In genomic region chr14:101056446-101056845, GRCh38 we compare ENCODE assay signal across 24 cellular contexts.
DNase-seq lines count a peak whose midpoint lies in the region; ATAC-seq, FAIRE-seq and TF ChIP-seq lines count a peak whose summit lies in the region.
"Had no signal": no experiment of that assay in that cellular context is flagged by ENCODE, and none has a peak within 500 bp of the region (broad histone marks: within the 10 kb centered on the region; RNA-seq: fewer than 3 reads in every experiment).

No MANE protein-coding gene starts in this region.

- H3K4me3 ChIP-seq in astrocyte (ENCODE audit: insufficient read depth, low read depth, low read length): no peak overlapping the region
- H3K4me3 ChIP-seq: A549, Peyer's patch had no signal

- H3K36me3 ChIP-seq in astrocyte (ENCODE audit: insufficient read depth, low read length): peaks cover 52% of the 10 kb centered on the region
- H3K36me3 ChIP-seq: Peyer's patch had no signal

- H2BK12ac ChIP-seq in H9 (ENCODE audit: insufficient read length, low read depth, low read length): no peak overlapping the region

- peaks cover 0 to 3% (median 0%) of the 10 kb centered on the region in 3 experiments; a peak in 3 of 7 replicates for H3K36me3 Mint-ChIP-seq in H9 (ENCODE audit: insufficient read depth in 1 of 3, low read depth in 3 of 3)
- H3K36me3 Mint-ChIP-seq in astrocyte (ENCODE audit: low read depth, unreplicated experiment): peaks cover 65% of the 10 kb centered on the region
- H3K36me3 Mint-ChIP-seq: CD4-positive, alpha-beta memory T cell had no signal

- no peak overlapping the region for H2BK5ac ChIP-seq in H9 (ENCODE audit: insufficient read length, low read length)

- no peak overlapping the region for H2AK5ac ChIP-seq in H9 (ENCODE audit: insufficient read length, low read length)

- H3K27ac Mint-ChIP-seq in H9 (no peak overlapping the region), astrocyte (ENCODE audit: unreplicated experiment) (no peak overlapping the region)
- H3K27ac Mint-ChIP-seq: CD4-positive, alpha-beta memory T cell had no signal

- no peaks in the 10 kb centered on the region for H3K79me1 ChIP-seq in H9 (ENCODE audit: insufficient read depth, low read depth, low read length, poor library complexity, severe bottlenecking)

- peaks cover 18 to 19% of the 10 kb centered on the region in 2 experiments for H3K9me3 Mint-ChIP-seq in H9
- peaks cover 15% of the 10 kb centered on the region for H3K9me3 Mint-ChIP-seq in astrocyte (ENCODE audit: unreplicated experiment)

- no peak overlapping the region for H3K27ac ChIP-seq in H9 (ENCODE audit: insufficient read length, low read depth, low read length)
- H3K27ac ChIP-seq in astrocyte (ENCODE audit: low read depth, low read length): no peak overlapping the region
- H3K27ac ChIP-seq: A549, HL-60, Peyer's patch had no signal

- H2AFZ ChIP-seq in H9 (ENCODE audit: low read length) (no peak overlapping the region), astrocyte (ENCODE audit: low read depth, low read length) (no peak overlapping the region)

- H3K27me3 ChIP-seq in H9 (ENCODE audit: insufficient read depth, low read length): no peaks in the 10 kb centered on the region
- no peaks in the 10 kb centered on the region for H3K27me3 ChIP-seq in astrocyte (ENCODE audit: insufficient read depth, low read length)
- H3K27me3 ChIP-seq: Peyer's patch had no signal

- H4K91ac ChIP-seq in H9 (ENCODE audit: insufficient read length, low read depth, low read length): no peak overlapping the region

- H3K23ac ChIP-seq in H9 (ENCODE audit: insufficient read length, low read depth, low read length): no peak overlapping the region

- H3K18ac ChIP-seq in H9 (ENCODE audit: insufficient read length, low read depth, low read length): no peak overlapping the region

- no peak overlapping the region for H3K14ac ChIP-seq in H9 (ENCODE audit: insufficient read depth, low read length)

- H4K20me1 ChIP-seq in H9 (ENCODE audit: control insufficient read depth, insufficient read depth, insufficient read length) (no peaks in the 10 kb centered on the region), astrocyte (ENCODE audit: insufficient read depth, low read length) (peaks cover 81% of the 10 kb centered on the region)

- no peak for TF ChIP-seq CTCF in H9 (conservative IDR thresholded peaks at IDR 0.05)
- TF ChIP-seq CTCF in astrocyte (IDR thresholded peaks at IDR 0.05; ENCODE audit: insufficient read depth, low read depth, low read length): no peak

- H3K79me2 ChIP-seq in H9 (ENCODE audit: insufficient read depth, low read length) (no peaks in the 10 kb centered on the region), astrocyte (ENCODE audit: insufficient read depth, low read length) (peaks cover 6% of the 10 kb centered on the region)

- WGBS in H9 (ENCODE audit: extremely low coverage, insufficient read length, low lambda C conversion rate): no CpG with 5 or more reads among the region's 2 CpGs

- H3K9ac ChIP-seq in H9 (ENCODE audit: extremely low read depth, insufficient read length, low read length) (no peak overlapping the region), astrocyte (ENCODE audit: low read length) (no peak overlapping the region)
- H3K9ac ChIP-seq: SK-N-SH had no signal

- peak overlapping the region; percentile 18 for H3K56ac ChIP-seq in H9 (ENCODE audit: insufficient read length, low read depth, low read length)

- no peak for ATAC-seq in Right ventricle myocardium inferior
- ATAC-seq: A549 had no signal

- intact Hi-C loops in Right ventricle myocardium inferior (cut with DNase I): no loop called here

- no peak overlapping the region for H2BK120ac ChIP-seq in H9 (ENCODE audit: low read depth, low read length, poor library complexity, severe bottlenecking)

- H3K27me3 Mint-ChIP-seq in H9 (ENCODE audit: low read depth): peaks cover 11% of the 10 kb centered on the region
- H3K27me3 Mint-ChIP-seq in astrocyte (ENCODE audit: low read depth, unreplicated experiment): peaks cover 2% of the 10 kb centered on the region

- H4K5ac ChIP-seq in H9 (ENCODE audit: insufficient read length, low read depth, low read length): no peak overlapping the region

- H3K4me1 Mint-ChIP-seq in H9 (no peaks in the 10 kb centered on the region), astrocyte (ENCODE audit: low read depth, unreplicated experiment) (peaks cover 9% of the 10 kb centered on the region)
- H3K4me1 Mint-ChIP-seq: CD4-positive, alpha-beta memory T cell had no signal

- H3K4me1 ChIP-seq in H9 (ENCODE audit: insufficient read depth, low read length) (no peaks in the 10 kb centered on the region), astrocyte (ENCODE audit: insufficient read depth, low read length) (peaks cover 35% of the 10 kb centered on the region)
- H3K4me1 ChIP-seq: A549, Caco-2, Peyer's patch had no signal

- H2BK15ac ChIP-seq in H9 (ENCODE audit: low read depth, low read length): no peak overlapping the region

- no peak overlapping the region for H3T11ph ChIP-seq in H9 (ENCODE audit: low read length)

- H3K4ac ChIP-seq in H9 (ENCODE audit: low read depth, low read length): no peak overlapping the region

- no peak overlapping the region for H2BK20ac ChIP-seq in H9 (ENCODE audit: low read depth, low read length, poor library complexity, severe bottlenecking)

- no peak for FAIRE-seq in astrocyte (lab: Jason Lieb, UNC)
- no peak for FAIRE-seq in RCC 7860 (lab: Jason Lieb, UNC)
- FAIRE-seq: A549, GM12892, GM19239 had no signal

- H3K23me2 ChIP-seq in H9 (ENCODE audit: insufficient read length, low read depth, low read length, poor library complexity, severe bottlenecking): no peaks in the 10 kb centered on the region

- H4K8ac ChIP-seq in H9 (replicated peaks; ENCODE audit: insufficient read length, low read depth, low read length): no peak overlapping the region

- H3K4me3 Mint-ChIP-seq in H9 (no peak overlapping the region), astrocyte (ENCODE audit: unreplicated experiment) (no peak overlapping the region)
- H3K4me3 Mint-ChIP-seq: CD4-positive, alpha-beta memory T cell had no signal

- H3K4me2 ChIP-seq in H9 (ENCODE audit: insufficient read depth, insufficient read length, low read length): no peak overlapping the region
- peak overlapping the region; percentile 8 for H3K4me2 ChIP-seq in astrocyte (ENCODE audit: low read length)
- H3K4me2 ChIP-seq: A549, SK-N-SH had no signal

- DNase-seq in H9: no peak
- DNase-seq in astrocyte (ENCODE audit: low read depth): no peak
- peak; percentile 37 for DNase-seq in iris pigment epithelial cell (ENCODE audit: low read depth)
- no peak for DNase-seq in NOMO-1 (lab: John Stamatoyannopoulos, UW; ENCODE audit: unreplicated experiment in 2 of 2)
- DNase-seq in RCC 7860 (ENCODE audit: low spot score): no peak
- DNase-seq in hippocampal formation (lab: John Stamatoyannopoulos, UW): no peak
- no peak for DNase-seq in Right ventricle myocardium inferior (ENCODE audit: missing footprints)
- DNase-seq: C1 segment of cervical spinal cord; Caco-2; CD4-positive, alpha-beta memory T cell; GF-D8; Kasumi-1; MM.1S; NCI-H2029; NCI-H446; NCI-H524 treated with DMSO at 0.1 percent for 48 hours; OCI-M1; SK-N-SH; SW 1271 had no signal

- no peaks in the 10 kb centered on the region for H3K9me3 ChIP-seq in H9 (ENCODE audit: control insufficient read depth, low read depth, low read length)
- H3K9me3 ChIP-seq in astrocyte (ENCODE audit: insufficient read depth, low read depth, low read length): no peaks in the 10 kb centered on the region
- H3K9me3 ChIP-seq: Peyer's patch, SK-N-SH had no signal
